Comparison of ENCODE assay signal across 12 cellular contexts in genomic region chr10:59387951-59388431, GRCh38. TPM values are rescaled to one million over a fixed set of nuclear protein-coding genes. Genes with fewer than 3 reads are reported as not detected.
DNase-seq lines count a peak whose midpoint lies in the region; ATAC-seq and TF ChIP-seq lines count a peak whose summit lies in the region.
"Had no signal": no experiment of that assay in that cellular context is flagged by ENCODE, and none has a peak within 500 bp of the region (broad histone marks: within the 10 kb centered on the region; RNA-seq: fewer than 3 reads in every experiment).

No MANE protein-coding gene starts in this region.

- in situ Hi-C loops in astrocyte of the cerebellum (cut with HindIII; ENCODE audit: low sequenced_read_pairs) = no loop called here

- TF ChIP-seq POLR2A in thyroid gland (IDR thresholded peaks at IDR 0.05) = no peak

- H3K4me1 Mint-ChIP-seq in progenitor cell of endocrine pancreas (ENCODE audit: low read depth) = peaks cover 1% of the 10 kb centered on the region
- H3K4me1 Mint-ChIP-seq: activated CD8-positive, alpha-beta memory T cell treated with anti-CD3 and anti-CD28 coated beads, Interleukin-2, amount 10 ng/mL, durations not matched to agents 7 days and 5 days had no signal

- H3K27me3 ChIP-seq in thyroid gland = no peaks in the 10 kb centered on the region

- intact Hi-C loops in left cardiac atrium (cut with DNase I) (no loop called here), thyroid gland (cut with DNase I) (no loop called here)

- DNase-seq in HK-2 (ENCODE audit: unreplicated experiment) (peak; percentile 67), astrocyte of the cerebellum (ENCODE audit: low read depth) (peak; percentile 93), left cardiac atrium (no peak), thyroid gland (no peak), cerebellar nuclear complex (lab: John Stamatoyannopoulos, UW) (no peak), progenitor cell of endocrine pancreas (ENCODE audit: low spot score, unreplicated experiment) (no peak)
- DNase-seq: activated CD8-positive, alpha-beta memory T cell treated with anti-CD3 and anti-CD28 coated beads, Interleukin-2, amount 10 ng/mL, durations not matched to agents 7 days and 5 days; lower lobe of right lung; NCI-H1436 treated with DMSO at 0.1 percent for 48 hours; SIG-M5 had no signal

- H3K27ac Mint-ChIP-seq in progenitor cell of endocrine pancreas = no peak overlapping the region
- H3K27ac Mint-ChIP-seq: activated CD8-positive, alpha-beta memory T cell treated with anti-CD3 and anti-CD28 coated beads, Interleukin-2, amount 10 ng/mL, durations not matched to agents 7 days and 5 days had no signal

- no peaks in the 10 kb centered on the region for H3K36me3 ChIP-seq in thyroid gland
- H3K36me3 ChIP-seq: lower lobe of right lung had no signal

- no peaks in the 10 kb centered on the region for H3K36me3 Mint-ChIP-seq in progenitor cell of endocrine pancreas (ENCODE audit: insufficient read depth)
- H3K36me3 Mint-ChIP-seq: activated CD8-positive, alpha-beta memory T cell treated with anti-CD3 and anti-CD28 coated beads, Interleukin-2, amount 10 ng/mL, durations not matched to agents 7 days and 5 days had no signal

- peak overlapping the region in 2 of 3 donors; percentile 15 to 45 for H3K27ac ChIP-seq in thyroid gland
- H3K27ac ChIP-seq: lower lobe of right lung had no signal

- peaks cover 7 to 8% of the 10 kb centered on the region in 2 donors for H3K4me1 ChIP-seq in thyroid gland
- H3K4me1 ChIP-seq: lower lobe of right lung had no signal

- ATAC-seq in left cardiac atrium (peak; percentile 53 to 78), HG02678 (IDR thresholded peaks at IDR 0.05; ENCODE audit: unreplicated experiment) (no peak), HG02981 (IDR thresholded peaks at IDR 0.05; ENCODE audit: unreplicated experiment) (no peak)
- ATAC-seq: activated CD8-positive, alpha-beta memory T cell treated with anti-CD3 and anti-CD28 coated beads, Interleukin-2, amount 10 ng/mL, durations not matched to agents 7 days and 5 days had no signal

- H3K27me3 Mint-ChIP-seq in progenitor cell of endocrine pancreas = no peaks in the 10 kb centered on the region
- H3K27me3 Mint-ChIP-seq: activated CD8-positive, alpha-beta memory T cell treated with anti-CD3 and anti-CD28 coated beads, Interleukin-2, amount 10 ng/mL, durations not matched to agents 7 days and 5 days had no signal

- H3K4me3 ChIP-seq in astrocyte of the cerebellum (ENCODE audit: low read depth, low read length) (no peak overlapping the region), thyroid gland (replicated peaks in 1 of 3) (no peak overlapping the region)
- H3K4me3 ChIP-seq: lower lobe of right lung had no signal

- no peaks in the 10 kb centered on the region for H3K9me3 Mint-ChIP-seq in progenitor cell of endocrine pancreas (ENCODE audit: low read depth)

- 44 to 76% methylated on average over 1 of the region's 1 CpG for WGBS in thyroid gland, 2 donors

- no peaks in the 10 kb centered on the region for H3K9me3 ChIP-seq in thyroid gland
- H3K9me3 ChIP-seq: lower lobe of right lung had no signal

- no peak overlapping the region for H3K4me3 Mint-ChIP-seq in progenitor cell of endocrine pancreas (ENCODE audit: low read depth)
- H3K4me3 Mint-ChIP-seq: activated CD8-positive, alpha-beta memory T cell treated with anti-CD3 and anti-CD28 coated beads, Interleukin-2, amount 10 ng/mL, durations not matched to agents 7 days and 5 days had no signal

- TF ChIP-seq CTCF in astrocyte of the cerebellum (IDR thresholded peaks at IDR 0.05; ENCODE audit: low read depth, low read length, missing control alignments) = no peak
- TF ChIP-seq CTCF in thyroid gland (IDR thresholded peaks at IDR 0.05) = no peak
- no peak for TF ChIP-seq CTCF in progenitor cell of endocrine pancreas (IDR thresholded peaks at IDR 0.05; ENCODE audit: unreplicated experiment)

RNA-seq across cellular contexts. Expression of gene FAM13C, which starts 25.6 kb away (rescaled TPM):
- total RNA-seq in left cardiac atrium (10 to 100 TPM in 1 of 2 donors, 1 to 10 TPM in 1; 4.6 to 11.9 TPM), thyroid gland (10 to 100 TPM; 11.3 to 16.5 (median 14.3) TPM), progenitor cell of endocrine pancreas (5.9 and 6.4 TPM in 2 replicates)
- total RNA-seq: activated CD8-positive, alpha-beta memory T cell treated with anti-CD3 and anti-CD28 coated beads, Interleukin-2, amount 10 ng/mL, durations not matched to agents 7 days and 5 days had no signal

Comparison
In these comparisons a context has a peak if more than half of its experiments do, and no peak if none do; other contexts are left out.
1. DNase-seq: peak in HK-2 (single experiment) and astrocyte of the cerebellum (single experiment); none in left cardiac atrium (single experiment), thyroid gland (0 of 2), cerebellar nuclear complex (0 of 2) and progenitor cell of endocrine pancreas (single experiment).
2. ATAC-seq: peak in left cardiac atrium (2 of 2); none in HG02678 (single experiment) and HG02981 (single experiment).